In the genomic region with DNA sequence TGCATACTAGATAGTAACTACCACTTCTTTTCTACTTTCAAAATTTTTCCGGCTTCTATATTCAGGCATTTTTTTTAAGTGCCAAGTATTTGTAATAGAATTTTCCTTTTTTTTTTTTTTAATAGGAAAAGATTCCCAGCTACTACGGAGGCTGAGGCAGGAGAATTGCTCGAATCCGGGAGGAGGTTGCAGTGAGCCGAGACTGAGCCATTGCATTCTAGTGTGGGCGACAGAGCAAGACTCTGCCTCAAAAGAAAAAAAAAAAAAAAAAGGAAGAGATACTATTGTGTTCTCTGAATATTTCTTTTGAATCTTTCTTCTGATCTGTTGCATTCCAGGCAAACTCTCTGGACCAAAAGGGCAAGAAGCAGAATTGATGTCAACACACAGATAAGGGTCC, we compare ENCODE assay signal across 18 cellular contexts.
DNase-seq lines count a peak whose midpoint lies in the region; ATAC-seq and TF ChIP-seq lines count a peak whose summit lies in the region.
"Had no signal": no experiment of that assay in that cellular context is flagged by ENCODE, and none has a peak within 500 bp of the region (broad histone marks: within the 10 kb centered on the region; RNA-seq: fewer than 3 reads in every experiment).

No MANE protein-coding gene starts in this region.

- H3K9me3 ChIP-seq in OCI-LY3 (ENCODE audit: insufficient read depth, low read length) (no peaks in the 10 kb centered on the region), endodermal cell (ENCODE audit: control insufficient read depth, low read length) (no peaks in the 10 kb centered on the region)
- H3K9me3 ChIP-seq: A549, BLaER1, SK-N-SH had no signal

- H3K79me2 ChIP-seq in OCI-LY3 (ENCODE audit: low read length): no peaks in the 10 kb centered on the region
- H3K79me2 ChIP-seq in mesendoderm (ENCODE audit: control insufficient read depth, insufficient read depth, low read length): no peaks in the 10 kb centered on the region

- no peak overlapping the region for H3K23ac ChIP-seq in mesendoderm (ENCODE audit: low read length)

- no peaks in the 10 kb centered on the region for H3K27me3 Mint-ChIP-seq in endodermal cell (ENCODE audit: insufficient read depth)
- no peaks in the 10 kb centered on the region for H3K27me3 Mint-ChIP-seq in activated CD8-positive, alpha-beta T cell treated with anti-CD3 and anti-CD28 coated beads, Interleukin-2, amount 10 ng/mL, durations not matched to agents 7 days and 5 days (ENCODE audit: low read depth)
- H3K27me3 Mint-ChIP-seq: CD4-positive, alpha-beta memory T cell had no signal

- H3K4me3 ChIP-seq in OCI-LY3 (ENCODE audit: low read length): 0 out of 2 replicates have a peak overlapping the region, but pooled peaks have one; percentile 14
- no peak overlapping the region for H3K4me3 ChIP-seq in endodermal cell (ENCODE audit: low read length)
- no peak overlapping the region for H3K4me3 ChIP-seq in mesendoderm (ENCODE audit: low read length)
- H3K4me3 ChIP-seq: A549, BLaER1 had no signal

- H2BK5ac ChIP-seq in mesendoderm (ENCODE audit: low read length): no peak overlapping the region

- H2AK5ac ChIP-seq in mesendoderm (ENCODE audit: low read length): no peak overlapping the region

- H3K56ac ChIP-seq in mesendoderm (ENCODE audit: low read length): no peak overlapping the region

- ATAC-seq in activated CD8-positive, alpha-beta T cell treated with anti-CD3 and anti-CD28 coated beads, Interleukin-2, amount 10 ng/mL, durations not matched to agents 7 days and 5 days: no peak
- ATAC-seq: A549 had no signal

- H3K36me3 Mint-ChIP-seq in endodermal cell (ENCODE audit: low read depth): peaks cover 8% of the 10 kb centered on the region
- H3K36me3 Mint-ChIP-seq in activated CD8-positive, alpha-beta T cell treated with anti-CD3 and anti-CD28 coated beads, Interleukin-2, amount 10 ng/mL, durations not matched to agents 7 days and 5 days (ENCODE audit: low read depth): no peaks in the 10 kb centered on the region
- H3K36me3 Mint-ChIP-seq: CD4-positive, alpha-beta memory T cell; IgD-negative memory B cell had no signal

- H3K36me3 ChIP-seq in OCI-LY3 (replicated peaks; ENCODE audit: low read depth, low read length) (no peaks in the 10 kb centered on the region), endodermal cell (ENCODE audit: control insufficient read depth, insufficient read depth, low read length) (no peaks in the 10 kb centered on the region), mesendoderm (ENCODE audit: control insufficient read depth, insufficient read depth, low read length) (no peaks in the 10 kb centered on the region)
- H3K36me3 ChIP-seq: BLaER1 had no signal

- 0 out of 2 replicates have a peak overlapping the region, but pooled peaks have one; percentile 18 for H2AFZ ChIP-seq in OCI-LY3 (ENCODE audit: low read depth, low read length)

- CTCF ChIA-PET in activated CD8-positive, alpha-beta T cell treated with anti-CD3 and anti-CD28 coated beads, Interleukin-2, amount 10 ng/mL, durations not matched to agents 7 days and 5 days (lab: Charles Lee): no interaction called here

- POLR2A ChIA-PET in activated CD8-positive, alpha-beta T cell treated with anti-CD3 and anti-CD28 coated beads, Interleukin-2, amount 10 ng/mL, durations not matched to agents 7 days and 5 days (lab: Charles Lee): no interaction called here

- H2BK15ac ChIP-seq in mesendoderm (replicated peaks; ENCODE audit: low read depth): no peak overlapping the region

- H3K9ac ChIP-seq in OCI-LY3 (ENCODE audit: low read length) (no peak overlapping the region), endodermal cell (ENCODE audit: extremely low read depth, low read length, poor library complexity, severe bottlenecking) (no peak overlapping the region), mesendoderm (ENCODE audit: low read length) (no peak overlapping the region)
- H3K9ac ChIP-seq: BLaER1, SK-N-SH had no signal

- no peaks in the 10 kb centered on the region for H3K9me3 Mint-ChIP-seq in endodermal cell
- no peaks in the 10 kb centered on the region for H3K9me3 Mint-ChIP-seq in activated CD8-positive, alpha-beta T cell treated with anti-CD3 and anti-CD28 coated beads, Interleukin-2, amount 10 ng/mL, durations not matched to agents 7 days and 5 days (ENCODE audit: insufficient read depth)
- H3K9me3 Mint-ChIP-seq: IgD-negative memory B cell had no signal

- no peaks in the 10 kb centered on the region for H4K20me1 ChIP-seq in OCI-LY3 (ENCODE audit: insufficient read depth, low read length)
- H4K20me1 ChIP-seq: BLaER1 had no signal

- H3K18ac ChIP-seq in mesendoderm (ENCODE audit: low read length): peak overlapping the region; percentile 51

- H3K79me1 ChIP-seq in mesendoderm (ENCODE audit: low read length): no peaks in the 10 kb centered on the region

- WGBS in endodermal cell (ENCODE audit: insufficient coverage in 1 of 2, insufficient read length in 1 of 2), 2 experiments: 88 to 90% methylated on average over 2 to 6 of the region's 6 CpGs
- no CpG with 5 or more reads among the region's 6 CpGs for WGBS in mesendoderm (ENCODE audit: extremely low coverage, insufficient coverage, low lambda C conversion rate)

- H3K27me3 ChIP-seq in OCI-LY3 (ENCODE audit: low read depth, low read length) (no peaks in the 10 kb centered on the region), endodermal cell (ENCODE audit: control insufficient read depth, insufficient read depth, low read length, poor library complexity, severe bottlenecking) (no peaks in the 10 kb centered on the region), mesendoderm (ENCODE audit: insufficient read depth, low read length, poor library complexity) (no peaks in the 10 kb centered on the region)
- H3K27me3 ChIP-seq: BLaER1 had no signal

- no peak overlapping the region for H2BK120ac ChIP-seq in mesendoderm (ENCODE audit: low read depth, low read length)

- H3K4me2 ChIP-seq in OCI-LY3 (ENCODE audit: low read length): peak overlapping the region; percentile 26
- no peak overlapping the region for H3K4me2 ChIP-seq in mesendoderm (ENCODE audit: low read length)
- H3K4me2 ChIP-seq: A549, BLaER1, SK-N-SH had no signal

- H3K4me1 ChIP-seq in OCI-LY3 (ENCODE audit: low read length): peaks cover 19% of the 10 kb centered on the region
- no peaks in the 10 kb centered on the region for H3K4me1 ChIP-seq in endodermal cell (ENCODE audit: control insufficient read depth, insufficient read depth, low read length)
- H3K4me1 ChIP-seq in mesendoderm (ENCODE audit: control insufficient read depth, low read depth, low read length): no peaks in the 10 kb centered on the region
- H3K4me1 ChIP-seq: A549, BLaER1 had no signal

- TF ChIP-seq CTCF in OCI-LY3 (IDR thresholded peaks at IDR 0.05; ENCODE audit: low read depth, low read length) (no peak), endodermal cell (conservative IDR thresholded peaks at IDR 0.05) (no peak), GM20000 (IDR thresholded peaks at IDR 0.05; ENCODE audit: extremely low read depth, missing control alignments) (no peak)

- peak overlapping the region; percentile 2 for H3K27ac Mint-ChIP-seq in endodermal cell
- H3K27ac Mint-ChIP-seq in activated CD8-positive, alpha-beta T cell treated with anti-CD3 and anti-CD28 coated beads, Interleukin-2, amount 10 ng/mL, durations not matched to agents 7 days and 5 days: no peak overlapping the region
- H3K27ac Mint-ChIP-seq: CD4-positive, alpha-beta memory T cell had no signal

- peak; percentile 14 for DNase-seq in Daoy (ENCODE audit: low read depth)
- no peak for DNase-seq in endodermal cell
- DNase-seq in mesendoderm: no peak
- no peak for DNase-seq in activated CD8-positive, alpha-beta T cell treated with anti-CD3 and anti-CD28 coated beads, Interleukin-2, amount 10 ng/mL, durations not matched to agents 7 days and 5 days
- no peak for DNase-seq in substantia nigra (lab: John Stamatoyannopoulos, UW)
- no peak for DNase-seq in GM20000 (ENCODE audit: low spot score)
- no peak for DNase-seq in activated naive CD4-positive, alpha-beta T cell treated with Interleukin-2 at 50 U/mL for 16 hours
- DNase-seq: Calu3; CD4-positive, alpha-beta memory T cell; H7; NCI-H1092 treated with DMSO at 0.1 percent for 48 hours; NCI-H774; SHP77 treated with DMSO at 0.1 percent for 48 hours; SK-N-SH had no signal

- H3K27ac ChIP-seq in OCI-LY3 (ENCODE audit: low read length) (no peak overlapping the region), endodermal cell (ENCODE audit: low read depth, low read length) (no peak overlapping the region), mesendoderm (ENCODE audit: low read depth, low read length) (no peak overlapping the region), substantia nigra (ENCODE audit: low read depth, low read length, poor library complexity, severe bottlenecking) (no peak overlapping the region)
- H3K27ac ChIP-seq: A549, BLaER1 had no signal

- peaks cover 6% of the 10 kb centered on the region for H3K4me1 Mint-ChIP-seq in endodermal cell
- no peaks in the 10 kb centered on the region for H3K4me1 Mint-ChIP-seq in activated CD8-positive, alpha-beta T cell treated with anti-CD3 and anti-CD28 coated beads, Interleukin-2, amount 10 ng/mL, durations not matched to agents 7 days and 5 days (ENCODE audit: low read depth)
- H3K4me1 Mint-ChIP-seq: CD4-positive, alpha-beta memory T cell had no signal

- no peak overlapping the region for H4K8ac ChIP-seq in mesendoderm (ENCODE audit: low read depth, low read length)

- H3K4ac ChIP-seq in mesendoderm (ENCODE audit: low read depth, low read length): no peak overlapping the region

- H3K4me3 Mint-ChIP-seq in endodermal cell: no peak overlapping the region
- no peak overlapping the region for H3K4me3 Mint-ChIP-seq in activated CD8-positive, alpha-beta T cell treated with anti-CD3 and anti-CD28 coated beads, Interleukin-2, amount 10 ng/mL, durations not matched to agents 7 days and 5 days
- H3K4me3 Mint-ChIP-seq: CD4-positive, alpha-beta memory T cell; IgD-negative memory B cell had no signal

- no peak overlapping the region for H4K5ac ChIP-seq in mesendoderm (ENCODE audit: low read length)
